In the genomic region with DNA sequence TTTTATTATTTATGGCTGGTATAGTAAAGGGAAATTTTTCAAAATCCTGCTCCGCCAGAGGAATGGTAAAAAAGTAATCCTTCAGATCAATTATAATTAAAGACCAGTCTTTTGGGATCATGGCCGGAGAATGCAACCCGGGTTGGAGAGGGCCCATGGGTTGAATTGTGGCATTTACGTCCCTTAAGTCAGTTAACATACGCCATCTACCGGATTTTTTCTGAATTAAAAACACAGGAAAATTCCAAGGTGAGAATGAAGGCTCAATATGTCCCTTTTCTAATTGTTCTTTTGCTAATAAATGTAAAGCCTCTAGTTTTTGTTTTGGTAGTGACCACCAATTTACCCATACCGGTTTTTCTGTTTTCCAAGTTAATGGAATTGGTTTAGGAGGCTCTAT, we compare ENCODE assay signal across 10 cellular contexts.
DNase-seq lines count a peak whose midpoint lies in the region; ATAC-seq, FAIRE-seq and TF ChIP-seq lines count a peak whose summit lies in the region.
"Had no signal": no experiment of that assay in that cellular context is flagged by ENCODE, and none has a peak within 500 bp of the region (broad histone marks: within the 10 kb centered on the region; RNA-seq: fewer than 3 reads in every experiment).

No MANE protein-coding gene starts in this region.

- no TSS peak for BruUV-seq in K562 (replicated peaks; lab: Mats Ljungman, UMichigan)

- H3K4me1 Mint-ChIP-seq in activated CD4-positive, alpha-beta T cell treated with anti-CD3 and anti-CD28 coated beads for 36 hours = no peaks in the 10 kb centered on the region
- H3K4me1 Mint-ChIP-seq: IgD-negative memory B cell had no signal

- no peak overlapping the region for H3K27ac Mint-ChIP-seq in activated CD4-positive, alpha-beta T cell treated with anti-CD3 and anti-CD28 coated beads for 36 hours
- H3K27ac Mint-ChIP-seq: IgD-negative memory B cell had no signal

- no peak for TF ChIP-seq EP300 in K562 (IDR thresholded peaks at IDR 0.05; ENCODE audit: low read length)

- no peaks in the 10 kb centered on the region for H3K27me3 Mint-ChIP-seq in activated CD4-positive, alpha-beta T cell treated with anti-CD3 and anti-CD28 coated beads for 36 hours
- H3K27me3 Mint-ChIP-seq: IgD-negative memory B cell had no signal

- POLR2A ChIA-PET in K562 (lab: Yijun Ruan, JAX) = no interaction called here
- POLR2A ChIA-PET in activated CD4-positive, alpha-beta T cell treated with anti-CD3 and anti-CD28 coated beads for 36 hours (lab: Charles Lee) = no interaction called here

- ATAC-seq in K562 (no peak), gastrocnemius medialis (no peak), HG02759 (IDR thresholded peaks at IDR 0.05; ENCODE audit: unreplicated experiment) (no peak)
- ATAC-seq in activated CD4-positive, alpha-beta T cell treated with anti-CD3 and anti-CD28 coated beads for 36 hours = no peak

- no peak overlapping the region for H3K9ac ChIP-seq in K562 (ENCODE audit: insufficient read depth in 1 of 2, low read depth in 2 of 2, low read length in 2 of 2)

- no peaks in the 10 kb centered on the region for H3K9me1 ChIP-seq in K562 (ENCODE audit: control insufficient read depth, insufficient read depth, low read length)

- TF ChIP-seq POLR2A in K562 (conservative IDR thresholded peaks at IDR 0.05) (no peak), lower leg skin (IDR thresholded peaks at IDR 0.05) (no peak), gastrocnemius medialis (IDR thresholded peaks at IDR 0.05) (no peak)

- CTCF ChIA-PET in K562 (lab: Yijun Ruan, JAX; ENCODE audit: low intra/inter-chr PET ratio) = no interaction called here
- CTCF ChIA-PET in activated CD4-positive, alpha-beta T cell treated with anti-CD3 and anti-CD28 coated beads for 36 hours (lab: Charles Lee) = no interaction called here

- no peaks in the 10 kb centered on the region for H3K79me2 ChIP-seq in K562 (ENCODE audit: control insufficient read depth, insufficient read depth, low read length)

- no peak overlapping the region for H3K4me2 ChIP-seq in K562 (ENCODE audit: insufficient read depth, low read length)

- 1% methylated on average over 7 of the region's 7 CpGs for WGBS in K562 (ENCODE audit: insufficient coverage, low coverage, missing lambda C conversion rate)
- WGBS in lower leg skin, 2 donors = 27 to 37% methylated on average over 7 of the region's 7 CpGs

- DNase-seq in EL (peak; percentile 8), NCI-H1417 treated with DMSO at 0.1 percent for 48 hours (lab: John Stamatoyannopoulos, UW) (peak; percentile 3), K562 (ENCODE audit: extremely low read depth in 1 of 4, low spot score in 3 of 4) (peak in 2 of 4 experiments; percentile 15 to 28), lower leg skin (ENCODE audit: low spot score in 2 of 2) (no peak), gastrocnemius medialis (no peak)
- no peak for DNase-seq in activated CD4-positive, alpha-beta T cell treated with anti-CD3 and anti-CD28 coated beads for 36 hours
- DNase-seq: activated CD4-positive, CD25-positive, alpha-beta regulatory T cell treated with anti-CD3 and anti-CD28 coated beads, Interleukin-2, amount 50 U/mL, for 72 hours had no signal

- H2AFZ ChIP-seq in K562 (ENCODE audit: low read depth, low read length) = no peak overlapping the region

- H3K9me3 ChIP-seq in K562 (replicated peaks; ENCODE audit: control insufficient read depth, insufficient read depth, low read depth, low read length) = no peaks in the 10 kb centered on the region
- H3K9me3 ChIP-seq in gastrocnemius medialis = no peaks in the 10 kb centered on the region

- no peaks in the 10 kb centered on the region for H3K36me3 Mint-ChIP-seq in activated CD4-positive, alpha-beta T cell treated with anti-CD3 and anti-CD28 coated beads for 36 hours (ENCODE audit: low read depth)
- H3K36me3 Mint-ChIP-seq: IgD-negative memory B cell had no signal

- FAIRE-seq in K562 (lab: Jason Lieb, UNC) = peak; percentile 72

- TF ChIP-seq CTCF in 22Rv1 (IDR thresholded peaks at IDR 0.05) (peak; percentile 71), K562 (IDR thresholded peaks at IDR 0.05 in 2 of 3, conservative IDR thresholded peaks at IDR 0.05 in 1 of 3; ENCODE audit: insufficient read depth in 2 of 3, low read depth in 1 of 3, low read length in 3 of 3) (peak; percentile 29 to 46 (median 34); a peak in 3 of 6 replicates), lower leg skin (IDR thresholded peaks at IDR 0.05) (no peak), gastrocnemius medialis (IDR thresholded peaks at IDR 0.05 in 4 of 5, conservative IDR thresholded peaks at IDR 0.05 in 1 of 5) (no peak)

- no peak overlapping the region for H3K4me3 Mint-ChIP-seq in activated CD4-positive, alpha-beta T cell treated with anti-CD3 and anti-CD28 coated beads for 36 hours
- H3K4me3 Mint-ChIP-seq: IgD-negative memory B cell had no signal

- no peaks in the 10 kb centered on the region for H4K20me1 ChIP-seq in K562 (replicated peaks; ENCODE audit: control insufficient read depth, insufficient read depth, low read length)

- H3K27me3 ChIP-seq in K562 (ENCODE audit: control insufficient read depth in 2 of 2, insufficient read depth in 2 of 2, low read length in 2 of 2) (no peaks in the 10 kb centered on the region), gastrocnemius medialis (no peaks in the 10 kb centered on the region)

- peaks cover 28% of the 10 kb centered on the region for H3K9me3 Mint-ChIP-seq in activated CD4-positive, alpha-beta T cell treated with anti-CD3 and anti-CD28 coated beads for 36 hours (ENCODE audit: low read depth)

- no peaks in the 10 kb centered on the region for H3K4me1 ChIP-seq in K562 (replicated peaks in 1 of 2; ENCODE audit: control insufficient read depth in 2 of 2, insufficient read depth in 2 of 2, low read length in 2 of 2)
- no peaks in the 10 kb centered on the region for H3K4me1 ChIP-seq in gastrocnemius medialis

- intact Hi-C loops in K562 (cut with micrococcal nuclease) (loop anchor here (1.0 to 10.0 kb wide), 5 partner anchors 278 to 592 kb away; no protein-coding TSS in a partner anchor), lower leg skin (cut with DNase I; ENCODE audit: low total_unique reads) (no loop called here), gastrocnemius medialis (cut with DNase I; ENCODE audit: low total_unique reads) (no loop called here)
- intact Hi-C loops in activated CD4-positive, alpha-beta T cell treated with anti-CD3 and anti-CD28 coated beads for 36 hours (cut with DNase I, micrococcal nuclease) = loop anchor here in 1 of 2 experiments (1.0 to 10.0 kb wide), 3 partner anchors 410 to 588 kb away; no protein-coding TSS in a partner anchor

- no peaks in the 10 kb centered on the region for H3K36me3 ChIP-seq in K562 (ENCODE audit: control insufficient read depth, insufficient read depth, low read length)
- H3K36me3 ChIP-seq in gastrocnemius medialis = no peaks in the 10 kb centered on the region

- no peak overlapping the region for H3K27ac ChIP-seq in 22Rv1
- H3K27ac ChIP-seq in K562 (ENCODE audit: extremely low read depth, low read depth, low read length) = no peak overlapping the region
- no peak overlapping the region for H3K27ac ChIP-seq in gastrocnemius medialis

- TF ChIP-seq RAD21 in K562 (CRISPR knock-in tag; conservative IDR thresholded peaks at IDR 0.05 in 1 of 2, IDR thresholded peaks at IDR 0.05 in 1 of 2) = peak in 1 of 2 experiments; percentile 49; a peak in 2 of 4 replicates

- H3K4me3 ChIP-seq in K562 (no peak overlapping the region), lower leg skin (ENCODE audit: low read depth, poor library complexity, severe bottlenecking) (no peak overlapping the region), gastrocnemius medialis (no peak overlapping the region)

- in situ Hi-C loops in K562 (cut with MboI) (loop anchor here (10.0 kb wide), 3 partner anchors 300 to 590 kb away; no protein-coding TSS in a partner anchor), gastrocnemius medialis (cut with MboI; ENCODE audit: low sequenced_read_pairs in 4 of 4) (no loop called here)

TF ChIP-seq in K562, 482 proteins besides CTCF, POLR2A, EP300 and RAD21:
- no peak for TF ChIP-seq ZNF551 (CRISPR knock-in tag; IDR thresholded peaks at IDR 0.05)
- TF ChIP-seq ZNF586 (CRISPR knock-in tag; conservative IDR thresholded peaks at IDR 0.05) = no peak
- TF ChIP-seq MCM5 (IDR thresholded peaks at IDR 0.05; ENCODE audit: low read depth) = no peak
- TF ChIP-seq, protein P1, sequence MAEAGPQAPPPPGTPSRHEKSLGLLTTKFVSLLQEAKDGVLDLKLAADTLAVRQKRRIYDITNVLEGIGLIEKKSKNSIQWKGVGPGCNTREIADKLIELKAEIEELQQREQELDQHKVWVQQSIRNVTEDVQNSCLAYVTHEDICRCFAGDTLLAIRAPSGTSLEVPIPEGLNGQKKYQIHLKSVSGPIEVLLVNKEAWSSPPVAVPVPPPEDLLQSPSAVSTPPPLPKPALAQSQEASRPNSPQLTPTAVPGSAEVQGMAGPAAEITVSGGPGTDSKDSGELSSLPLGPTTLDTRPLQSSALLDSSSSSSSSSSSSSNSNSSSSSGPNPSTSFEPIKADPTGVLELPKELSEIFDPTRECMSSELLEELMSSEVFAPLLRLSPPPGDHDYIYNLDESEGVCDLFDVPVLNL (CRISPR knock-in tag; IDR thresholded peaks at IDR 0.05; ENCODE audit: low read depth) = no peak
- TF ChIP-seq SRSF1 (IDR thresholded peaks at IDR 0.05; ENCODE audit: low read depth, low read length) = no peak
- no peak for TF ChIP-seq TEAD4 (IDR thresholded peaks at IDR 0.05; ENCODE audit: low read length)
- TF ChIP-seq TEAD4 (CRISPR knock-in tag; IDR thresholded peaks at IDR 0.05; ENCODE audit: borderline replicate concordance) = no peak
- TF ChIP-seq SP1 (CRISPR knock-in tag; IDR thresholded peaks at IDR 0.05) = no peak
- TF ChIP-seq BHLHE40 (IDR thresholded peaks at IDR 0.05; ENCODE audit: low read length) = no peak
- no peak for TF ChIP-seq KDM1A (IDR thresholded peaks at IDR 0.05)
- TF ChIP-seq POLR3A (IDR thresholded peaks at IDR 0.05; ENCODE audit: borderline replicate concordance, extremely low read depth, insufficient read depth, insufficient read length) = no peak
- no peak for TF ChIP-seq ZNF57 (CRISPR knock-in tag; IDR thresholded peaks at IDR 0.05)
- TF ChIP-seq MYNN (IDR thresholded peaks at IDR 0.05) = no peak
- no peak for TF ChIP-seq MYNN (CRISPR knock-in tag; IDR thresholded peaks at IDR 0.05)
- TF ChIP-seq, protein P2, sequence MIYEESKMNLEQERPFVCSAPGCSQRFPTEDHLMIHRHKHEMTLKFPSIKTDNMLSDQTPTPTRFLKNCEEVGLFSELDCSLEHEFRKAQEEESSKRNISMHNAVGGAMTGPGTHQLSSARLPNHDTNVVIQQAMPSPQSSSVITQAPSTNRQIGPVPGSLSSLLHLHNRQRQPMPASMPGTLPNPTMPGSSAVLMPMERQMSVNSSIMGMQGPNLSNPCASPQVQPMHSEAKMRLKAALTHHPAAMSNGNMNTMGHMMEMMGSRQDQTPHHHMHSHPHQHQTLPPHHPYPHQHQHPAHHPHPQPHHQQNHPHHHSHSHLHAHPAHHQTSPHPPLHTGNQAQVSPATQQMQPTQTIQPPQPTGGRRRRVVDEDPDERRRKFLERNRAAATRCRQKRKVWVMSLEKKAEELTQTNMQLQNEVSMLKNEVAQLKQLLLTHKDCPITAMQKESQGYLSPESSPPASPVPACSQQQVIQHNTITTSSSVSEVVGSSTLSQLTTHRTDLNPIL (CRISPR knock-in tag; IDR thresholded peaks at IDR 0.05) = no peak
TF ChIP-seq in K562: peak in this region for 0.

Comparison
In these comparisons a context has a peak if more than half of its experiments do, and no peak if none do; other contexts are left out.
1. CTCF ChIP-seq: peak in 22Rv1 (single experiment) and K562 (3 of 3); none in lower leg skin (0 of 3) and gastrocnemius medialis (0 of 5).
2. DNase-seq: peak in EL (single experiment) and NCI-H1417 treated with DMSO at 0.1 percent for 48 hours (single experiment); none in activated CD4-positive, alpha-beta T cell treated with anti-CD3 and anti-CD28 coated beads for 36 hours (single experiment), lower leg skin (0 of 2) and gastrocnemius medialis (0 of 2).